13 cellular contexts compared by ENCODE assay signal in the genomic region with DNA sequence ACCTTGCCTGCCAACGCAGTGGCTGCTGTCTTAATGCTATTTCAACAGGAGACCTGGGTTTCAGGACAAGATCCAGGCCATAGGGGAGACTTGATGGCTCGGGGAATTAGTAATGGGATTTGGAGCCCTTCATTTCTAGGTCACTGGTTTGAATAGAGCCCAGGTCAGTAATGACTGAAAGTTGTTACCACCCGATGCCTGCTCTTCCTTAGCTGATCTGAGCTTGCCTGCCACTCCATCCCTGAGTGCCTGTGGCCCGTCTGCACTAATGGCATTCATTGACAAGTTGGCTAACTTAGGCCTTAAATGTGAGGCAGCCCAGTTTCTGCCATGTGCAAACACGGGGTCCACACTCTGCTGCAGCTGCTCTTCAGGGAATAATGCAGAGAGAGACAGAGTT.
DNase-seq lines count a peak whose midpoint lies in the region; ATAC-seq and TF ChIP-seq lines count a peak whose summit lies in the region.
"Had no signal": no experiment of that assay in that cellular context is flagged by ENCODE, and none has a peak within 500 bp of the region (broad histone marks: within the 10 kb centered on the region; RNA-seq: fewer than 3 reads in every experiment).

No MANE protein-coding gene starts in this region.

- no peak overlapping the region for H3K9ac ChIP-seq in BLaER1

- ATAC-seq in HG02588 (IDR thresholded peaks at IDR 0.05; ENCODE audit: unreplicated experiment): no peak
- ATAC-seq: activated naive CD8-positive, alpha-beta T cell treated with anti-CD3 and anti-CD28 coated beads, Interleukin-2, amount 50 U/mL, for 24 hours; stimulated activated naive CD8-positive, alpha-beta T cell treated with anti-CD3 and anti-CD28 coated beads, Interleukin-15, Interleukin-2, amounts not matched to agents 100 U/mL and 50 U/mL, for 24 hours had no signal

- no peak for TF ChIP-seq POLR2A in esophagus muscularis mucosa (IDR thresholded peaks at IDR 0.05; ENCODE audit: low read depth)

- H3K27me3 Mint-ChIP-seq in osteocyte (ENCODE audit: unreplicated experiment): no peaks in the 10 kb centered on the region
- no peaks in the 10 kb centered on the region for H3K27me3 Mint-ChIP-seq in activated CD4-positive, alpha-beta memory T cell treated with anti-CD3 and anti-CD28 coated beads, Interleukin-2, amount 10 ng/mL, durations not matched to agents 7 days and 5 days
- H3K27me3 Mint-ChIP-seq: activated CD8-positive, alpha-beta T cell treated with anti-CD3 and anti-CD28 coated beads for 36 hours; activated naive CD8-positive, alpha-beta T cell treated with anti-CD3 and anti-CD28 coated beads, Interleukin-2, amount 50 U/mL, for 24 hours had no signal

- H3K36me3 Mint-ChIP-seq in osteocyte (ENCODE audit: unreplicated experiment): no peaks in the 10 kb centered on the region
- H3K36me3 Mint-ChIP-seq in activated CD4-positive, alpha-beta memory T cell treated with anti-CD3 and anti-CD28 coated beads, Interleukin-2, amount 10 ng/mL, durations not matched to agents 7 days and 5 days (ENCODE audit: low read depth): no peaks in the 10 kb centered on the region

- H3K9me3 Mint-ChIP-seq in osteocyte (ENCODE audit: unreplicated experiment): no peaks in the 10 kb centered on the region
- no peaks in the 10 kb centered on the region for H3K9me3 Mint-ChIP-seq in activated CD4-positive, alpha-beta memory T cell treated with anti-CD3 and anti-CD28 coated beads, Interleukin-2, amount 10 ng/mL, durations not matched to agents 7 days and 5 days
- H3K9me3 Mint-ChIP-seq: activated CD8-positive, alpha-beta T cell treated with anti-CD3 and anti-CD28 coated beads for 36 hours; activated naive CD8-positive, alpha-beta T cell treated with anti-CD3 and anti-CD28 coated beads, Interleukin-2, amount 50 U/mL, for 24 hours had no signal

- intact Hi-C loops in OCI-LY7 (cut with micrococcal nuclease; ENCODE audit: unreplicated experiment): loop anchor here (2.0 to 10.0 kb wide), 5 partner anchors 340 to 1608 kb away; partner anchors contain the start of gene ZEB2
- intact Hi-C loops in esophagus muscularis mucosa (cut with DNase I): no loop called here

- H3K79me2 ChIP-seq in OCI-LY7 (ENCODE audit: insufficient read depth, low read depth, low read length): no peaks in the 10 kb centered on the region

- POLR2A ChIA-PET in OCI-LY7 (lab: Charles Lee): interaction anchor here (0.8 to 1.4 kb wide), 4 partner anchors 632 to 1604 kb away, joined by 3 to 5 read pairs (median 3); no protein-coding TSS in a partner anchor
- POLR2A ChIA-PET in activated CD4-positive, alpha-beta memory T cell treated with anti-CD3 and anti-CD28 coated beads, Interleukin-2, amount 10 ng/mL, durations not matched to agents 7 days and 5 days (lab: Charles Lee): interaction anchor here (1.0 kb wide), 1 partner anchor 26 kb away, joined by 3 read pairs; no protein-coding TSS in a partner anchor

- H3K9me2 ChIP-seq in OCI-LY7 (ENCODE audit: insufficient read depth, low read length): no peaks in the 10 kb centered on the region

- peaks cover 37% of the 10 kb centered on the region for H3K4me1 Mint-ChIP-seq in osteocyte (ENCODE audit: unreplicated experiment)
- H3K4me1 Mint-ChIP-seq in activated CD4-positive, alpha-beta memory T cell treated with anti-CD3 and anti-CD28 coated beads, Interleukin-2, amount 10 ng/mL, durations not matched to agents 7 days and 5 days: peaks cover 8% of the 10 kb centered on the region

- DNase-seq in OCI-LY7 (ENCODE audit: low spot score): no peak
- no peak for DNase-seq in esophagus muscularis mucosa (ENCODE audit: extremely low spot score)
- DNase-seq in osteocyte (ENCODE audit: extremely low spot score, unreplicated experiment): no peak
- DNase-seq in activated CD4-positive, alpha-beta memory T cell treated with anti-CD3 and anti-CD28 coated beads, Interleukin-2, amount 10 ng/mL, durations not matched to agents 7 days and 5 days: no peak
- DNase-seq in NK-92 (lab: John Stamatoyannopoulos, UW; ENCODE audit: unreplicated experiment): no peak
- DNase-seq in ureter (ENCODE audit: low spot score): no peak
- DNase-seq: activated CD8-positive, alpha-beta T cell treated with anti-CD3 and anti-CD28 coated beads for 36 hours; activated naive CD8-positive, alpha-beta T cell treated with anti-CD3 and anti-CD28 coated beads, Interleukin-2, amount 50 U/mL, for 24 hours; pancreas; stimulated activated naive CD8-positive, alpha-beta T cell treated with anti-CD3 and anti-CD28 coated beads, Interleukin-15, Interleukin-2, amounts not matched to agents 100 U/mL and 50 U/mL, for 24 hours had no signal

- H3K27me3 ChIP-seq in BLaER1 (no peaks in the 10 kb centered on the region), esophagus muscularis mucosa (no peaks in the 10 kb centered on the region)
- H3K27me3 ChIP-seq: pancreas had no signal

- H3K4me2 ChIP-seq in BLaER1 (peak overlapping the region; percentile 36), OCI-LY7 (ENCODE audit: low read length) (no peak overlapping the region; the same call in 1 of the 2 replicates)

- no peak for TF ChIP-seq EP300 in esophagus muscularis mucosa (IDR thresholded peaks at IDR 0.05)

- H4K20me1 ChIP-seq in BLaER1 (no peaks in the 10 kb centered on the region), OCI-LY7 (ENCODE audit: insufficient read depth, low read length) (no peaks in the 10 kb centered on the region)

- no peaks in the 10 kb centered on the region for H3K36me3 ChIP-seq in BLaER1
- no peaks in the 10 kb centered on the region for H3K36me3 ChIP-seq in OCI-LY7 (ENCODE audit: insufficient read depth, low read length)
- H3K36me3 ChIP-seq in esophagus muscularis mucosa: no peaks in the 10 kb centered on the region
- H3K36me3 ChIP-seq: pancreas had no signal

- WGBS in esophagus muscularis mucosa: 77% methylated on average over 3 of the region's 5 CpGs

- peak overlapping the region; percentile 93 for H2AFZ ChIP-seq in OCI-LY7 (ENCODE audit: low read length)

- no TSS peak for BruUV-seq in OCI-LY7 (replicated peaks; lab: Mats Ljungman, UMichigan)

- H3K9me3 ChIP-seq in BLaER1 (no peaks in the 10 kb centered on the region), OCI-LY7 (ENCODE audit: low read length) (no peaks in the 10 kb centered on the region), esophagus muscularis mucosa (no peaks in the 10 kb centered on the region)
- H3K9me3 ChIP-seq: pancreas had no signal

- peak overlapping the region; percentile 15 for H3K27ac Mint-ChIP-seq in osteocyte (ENCODE audit: unreplicated experiment)
- no peak overlapping the region for H3K27ac Mint-ChIP-seq in activated CD4-positive, alpha-beta memory T cell treated with anti-CD3 and anti-CD28 coated beads, Interleukin-2, amount 10 ng/mL, durations not matched to agents 7 days and 5 days
- H3K27ac Mint-ChIP-seq: activated CD8-positive, alpha-beta T cell treated with anti-CD3 and anti-CD28 coated beads for 36 hours; activated naive CD8-positive, alpha-beta T cell treated with anti-CD3 and anti-CD28 coated beads, Interleukin-2, amount 50 U/mL, for 24 hours had no signal

- H3K27ac ChIP-seq in BLaER1 (no peak overlapping the region), OCI-LY7 (ENCODE audit: low read depth, low read length, poor library complexity, severe bottlenecking) (no peak overlapping the region), esophagus muscularis mucosa (replicated peaks in 1 of 4) (peak overlapping the region; percentile 35 to 65 (median 41))
- H3K27ac ChIP-seq: epithelial cell of prostate, pancreas had no signal

- CTCF ChIA-PET in OCI-LY7 (lab: Charles Lee; ENCODE audit: unreplicated experiment): no interaction called here
- CTCF ChIA-PET in activated CD4-positive, alpha-beta memory T cell treated with anti-CD3 and anti-CD28 coated beads, Interleukin-2, amount 10 ng/mL, durations not matched to agents 7 days and 5 days (lab: Charles Lee): no interaction called here

- H3K4me1 ChIP-seq in BLaER1 (peaks cover 38% of the 10 kb centered on the region), OCI-LY7 (ENCODE audit: insufficient read depth, low read length, poor library complexity, severe bottlenecking) (peaks cover 34% of the 10 kb centered on the region), esophagus muscularis mucosa (peaks cover 6 to 46% (median 34%) of the 10 kb centered on the region in 4 donors)

- no peak overlapping the region for H3K4me3 ChIP-seq in BLaER1
- H3K4me3 ChIP-seq in OCI-LY7 (ENCODE audit: low read depth, low read length, poor library complexity, severe bottlenecking): no peak overlapping the region
- no peak overlapping the region for H3K4me3 ChIP-seq in esophagus muscularis mucosa
- H3K4me3 ChIP-seq: pancreas had no signal

- no peak overlapping the region for H3K4me3 Mint-ChIP-seq in osteocyte (ENCODE audit: unreplicated experiment)
- no peak overlapping the region for H3K4me3 Mint-ChIP-seq in activated CD4-positive, alpha-beta memory T cell treated with anti-CD3 and anti-CD28 coated beads, Interleukin-2, amount 10 ng/mL, durations not matched to agents 7 days and 5 days
- H3K4me3 Mint-ChIP-seq: activated CD8-positive, alpha-beta T cell treated with anti-CD3 and anti-CD28 coated beads for 36 hours; activated naive CD8-positive, alpha-beta T cell treated with anti-CD3 and anti-CD28 coated beads, Interleukin-2, amount 50 U/mL, for 24 hours had no signal

- TF ChIP-seq CTCF in OCI-LY7 (conservative IDR thresholded peaks at IDR 0.05; ENCODE audit: low read length) (no peak), esophagus muscularis mucosa (IDR thresholded peaks at IDR 0.05) (no peak), osteocyte (IDR thresholded peaks at IDR 0.05) (no peak)

Comparison
In these comparisons a context has a peak if more than half of its experiments do, and no peak if none do; other contexts are left out.
1. H3K27ac ChIP-seq: peak in esophagus muscularis mucosa (4 of 4); none in BLaER1 (single experiment) and OCI-LY7 (single experiment).